In the genomic region with DNA sequence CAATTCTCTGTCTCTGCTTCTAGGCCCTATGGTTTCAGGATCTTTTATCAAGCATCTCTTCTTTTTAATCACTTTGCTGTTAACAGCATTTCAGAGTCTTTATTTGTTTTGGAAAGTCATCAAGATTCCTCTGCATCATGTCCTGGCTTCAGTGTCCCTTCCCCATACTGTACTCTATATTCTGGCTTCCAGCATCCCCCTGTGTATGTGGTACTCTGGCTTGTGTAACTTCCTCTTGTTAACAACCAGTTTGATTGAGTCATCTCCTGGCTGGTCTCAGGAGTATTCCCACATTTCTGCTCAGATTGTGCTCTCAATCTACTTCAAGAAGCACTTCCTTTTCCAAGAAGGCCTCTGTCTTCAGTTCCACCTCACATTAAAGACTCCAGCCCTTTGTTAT, we compare ENCODE assay signal across 10 cellular contexts. TPM values are rescaled to one million over a fixed set of nuclear protein-coding genes. Genes with fewer than 3 reads are reported as not detected.
DNase-seq lines count a peak whose midpoint lies in the region; ATAC-seq and TF ChIP-seq lines count a peak whose summit lies in the region.
"Had no signal": no experiment of that assay in that cellular context is flagged by ENCODE, and none has a peak within 500 bp of the region (broad histone marks: within the 10 kb centered on the region; RNA-seq: fewer than 3 reads in every experiment).

No MANE protein-coding gene starts in this region.

- H3K9me3 ChIP-seq in colonic mucosa (no peaks in the 10 kb centered on the region), mucosa of descending colon (no peaks in the 10 kb centered on the region)

- no peak for TF ChIP-seq POLR2A in NB4 (IDR thresholded peaks at IDR 0.05; ENCODE audit: extremely low read depth, insufficient read length)

- H3K4me1 Mint-ChIP-seq in T-cell (no peaks in the 10 kb centered on the region), glutamatergic neuron (ENCODE audit: low read depth, unreplicated experiment) (no peaks in the 10 kb centered on the region)
- H3K4me1 Mint-ChIP-seq: naive B cell had no signal

- H3K4me3 ChIP-seq in NB4 (ENCODE audit: low read depth, low read length): no peak overlapping the region
- H3K4me3 ChIP-seq in colonic mucosa: no peak overlapping the region
- H3K4me3 ChIP-seq in mucosa of descending colon: no peak overlapping the region

- peak overlapping the region in 1 of 2 donors; percentile 29 for H3K9ac ChIP-seq in colonic mucosa (ENCODE audit: low read depth in 2 of 2, low read length in 2 of 2)

- peak; percentile 89 for ATAC-seq in mucosa of descending colon
- ATAC-seq in T-cell (replicated peaks in 1 of 4): no peak
- ATAC-seq in HG02981 (IDR thresholded peaks at IDR 0.05; ENCODE audit: unreplicated experiment): no peak

- no peaks in the 10 kb centered on the region for H3K27me3 ChIP-seq in colonic mucosa

- H3K27ac ChIP-seq in colonic mucosa: peak overlapping the region; percentile 15

- intact Hi-C loops in colonic mucosa (cut with DNase I): no loop called here
- intact Hi-C loops in mucosa of descending colon (cut with DNase I, micrococcal nuclease): no loop called here

- H3K36me3 Mint-ChIP-seq in T-cell: peaks cover 5% of the 10 kb centered on the region
- no peaks in the 10 kb centered on the region for H3K36me3 Mint-ChIP-seq in glutamatergic neuron (ENCODE audit: unreplicated experiment)
- H3K36me3 Mint-ChIP-seq: naive B cell had no signal

- no peak overlapping the region for H3K27ac Mint-ChIP-seq in T-cell
- no peak overlapping the region for H3K27ac Mint-ChIP-seq in glutamatergic neuron (ENCODE audit: unreplicated experiment)

- DNase-seq in AML-193 (lab: John Stamatoyannopoulos, UW): peak; percentile 73 to 74
- peak; percentile 95 for DNase-seq in NB4 (ENCODE audit: low read depth)
- no peak for DNase-seq in colonic mucosa
- no peak for DNase-seq in mucosa of descending colon
- no peak for DNase-seq in T-cell
- no peak for DNase-seq in glutamatergic neuron
- no peak for DNase-seq in DMS 273 (lab: John Stamatoyannopoulos, UW; ENCODE audit: unreplicated experiment)
- DNase-seq: naive B cell, NCI-H526 had no signal

- TF ChIP-seq CTCF in NB4 (IDR thresholded peaks at IDR 0.05; ENCODE audit: low read depth, low read length) (no peak), colonic mucosa (IDR thresholded peaks at IDR 0.05) (no peak), mucosa of descending colon (IDR thresholded peaks at IDR 0.05) (no peak), glutamatergic neuron (IDR thresholded peaks at IDR 0.05; ENCODE audit: partially characterized antibody, unreplicated experiment) (no peak)

- POLR2A ChIA-PET in T-cell (lab: Charles Lee): no interaction called here

- H3K36me3 ChIP-seq in colonic mucosa (no peaks in the 10 kb centered on the region), mucosa of descending colon (ENCODE audit: low read depth) (no peaks in the 10 kb centered on the region)

- H3K9me3 Mint-ChIP-seq in T-cell: no peaks in the 10 kb centered on the region
- no peaks in the 10 kb centered on the region for H3K9me3 Mint-ChIP-seq in glutamatergic neuron (ENCODE audit: unreplicated experiment)
- H3K9me3 Mint-ChIP-seq: naive B cell had no signal

- H3K4me3 Mint-ChIP-seq in T-cell (no peak overlapping the region), glutamatergic neuron (ENCODE audit: unreplicated experiment) (no peak overlapping the region)
- H3K4me3 Mint-ChIP-seq: naive B cell had no signal

- H3K27me3 Mint-ChIP-seq in T-cell (peaks cover 6 to 17% of the 10 kb centered on the region in 2 donors), glutamatergic neuron (ENCODE audit: unreplicated experiment) (no peaks in the 10 kb centered on the region)

- CTCF ChIA-PET in T-cell (lab: Charles Lee): no interaction called here

- H3K4me1 ChIP-seq in colonic mucosa (no peaks in the 10 kb centered on the region), mucosa of descending colon (ENCODE audit: low read depth) (no peaks in the 10 kb centered on the region)

RNA-seq across cellular contexts. Expression of a gene that starts 14.9 kb away (rescaled TPM):
- total RNA-seq in colonic mucosa: 10 to 100 TPM; 32.9 to 78.0 TPM
- 10 to 100 TPM; 42.9 to 58.9 (median 52.2) TPM for total RNA-seq in mucosa of descending colon
- 10 to 100 TPM; 18.6 to 28.9 (median 26.0) TPM for total RNA-seq in T-cell
- total RNA-seq in glutamatergic neuron (ENCODE audit: unreplicated experiment): 30.4 TPM

RNA-seq across cellular contexts. Expression of a gene that starts 32.3 kb away (rescaled TPM):
- total RNA-seq in colonic mucosa (10 to 100 TPM; 55.0 to 63.9 TPM), mucosa of descending colon (10 to 100 TPM; 50.2 to 69.8 (median 62.2) TPM), T-cell (10 to 100 TPM; 41.6 to 79.7 (median 77.5) TPM), glutamatergic neuron (ENCODE audit: unreplicated experiment) (42.4 TPM)

RNA-seq across cellular contexts. Expression of a gene that starts 46.2 kb away (rescaled TPM):
- total RNA-seq in colonic mucosa: 10 to 100 TPM; 90.0 to 93.2 TPM
- 100 to 1,000 TPM in 2 of 3 donors, 10 to 100 TPM in 1; 97.5 to 170 (median 133) TPM for total RNA-seq in mucosa of descending colon
- total RNA-seq in T-cell: under 1 TPM in 3 of 5 donors, not detected in 2; 0.46 to 0.70 (median 0.60) TPM
- 499 TPM for total RNA-seq in glutamatergic neuron (ENCODE audit: unreplicated experiment)

Comparison
In these comparisons a context has a peak if more than half of its experiments do, and no peak if none do; other contexts are left out.
1. DNase-seq: peak in AML-193 (2 of 2) and NB4 (single experiment); none in colonic mucosa (single experiment), mucosa of descending colon (0 of 3), T-cell (0 of 34), glutamatergic neuron (single experiment) and DMS 273 (single experiment).
2. RNA of a gene that starts 46.2 kb away (total RNA-seq): 499 TPM in glutamatergic neuron (single experiment), 97.5 to 170 TPM in mucosa of descending colon and 90.0 to 93.2 TPM in colonic mucosa; 0.46 to 0.70 TPM in T-cell; every median in the first group is over 10 times any median in the second.